ENCODE assay signal across 2 cellular contexts in the genomic region with DNA sequence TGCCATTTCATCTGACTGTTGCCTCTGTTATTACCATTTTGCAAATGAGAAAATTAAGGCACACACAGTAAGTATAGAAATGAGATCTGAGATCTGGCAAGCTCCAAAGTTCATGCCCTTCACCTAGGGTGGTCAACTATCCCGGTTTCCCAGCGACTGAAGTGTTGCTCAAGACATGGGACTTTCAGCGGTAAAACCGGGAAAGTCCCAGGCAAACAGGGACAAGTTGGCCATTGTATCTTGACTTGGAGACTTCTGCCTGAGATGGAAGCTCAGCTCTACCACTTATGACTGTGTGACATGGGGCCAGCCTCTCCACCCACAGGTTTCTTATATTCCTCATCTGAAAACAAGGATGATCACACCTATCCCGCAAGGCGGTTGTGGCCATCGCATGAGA.
TF ChIP-seq lines count a peak whose summit lies in the region.

No MANE protein-coding gene starts in this region.

TF ChIP-seq in IMR-90, 13 proteins besides CTCF, POLR2A, EP300 and RAD21:
- TF ChIP-seq FOS (IDR thresholded peaks at IDR 0.05; ENCODE audit: low read depth, low read length) (no peak), CEBPB (IDR thresholded peaks at IDR 0.05; ENCODE audit: low read depth, low read length) (no peak)
TF ChIP-seq in IMR-90: peak in this region for 0.

TF ChIP-seq in HepG2, 621 proteins besides CTCF, POLR2A, EP300 and RAD21:
- TF ChIP-seq MAZ (IDR thresholded peaks at IDR 0.05; ENCODE audit: borderline replicate concordance, low read depth, low read length) (no peak), MAZ (CRISPR knock-in tag; IDR thresholded peaks at IDR 0.05; ENCODE audit: low read depth) (no peak), POLR2AphosphoS2 (IDR thresholded peaks at IDR 0.05; ENCODE audit: low read depth, low read length) (no peak), DR1 (CRISPR knock-in tag; IDR thresholded peaks at IDR 0.05) (no peak), AHDC1 (CRISPR knock-in tag; IDR thresholded peaks at IDR 0.05; ENCODE audit: borderline replicate concordance) (no peak), IKZF4 (CRISPR knock-in tag; IDR thresholded peaks at IDR 0.05; ENCODE audit: borderline replicate concordance, low read depth, not compliant biosample characterization) (no peak), HNF4A (CRISPR knock-in tag; IDR thresholded peaks at IDR 0.05) (peak; percentile 41), SOX13 (IDR thresholded peaks at IDR 0.05) (no peak), SOX13 (CRISPR knock-in tag; conservative IDR thresholded peaks at IDR 0.05 in 1 of 2, IDR thresholded peaks at IDR 0.05 in 1 of 2) (no peak), ZNF382 (CRISPR knock-in tag; IDR thresholded peaks at IDR 0.05; ENCODE audit: borderline replicate concordance) (no peak), ZNF331 (CRISPR knock-in tag; IDR thresholded peaks at IDR 0.05) (no peak), ZKSCAN8 (CRISPR knock-in tag; IDR thresholded peaks at IDR 0.05; ENCODE audit: borderline replicate concordance) (no peak), ARNT (IDR thresholded peaks at IDR 0.05) (no peak), ZBTB10 (CRISPR knock-in tag; IDR thresholded peaks at IDR 0.05; ENCODE audit: borderline replicate concordance) (no peak), FOXK2 (IDR thresholded peaks at IDR 0.05) (no peak), ZFY (CRISPR knock-in tag; IDR thresholded peaks at IDR 0.05) (no peak), ZNF225 (CRISPR knock-in tag; IDR thresholded peaks at IDR 0.05) (no peak), ZNF430 (CRISPR knock-in tag; IDR thresholded peaks at IDR 0.05) (no peak), CREM (IDR thresholded peaks at IDR 0.05) (no peak), CREM (CRISPR knock-in tag; IDR thresholded peaks at IDR 0.05) (no peak), ESRRA (CRISPR knock-in tag; IDR thresholded peaks at IDR 0.05; ENCODE audit: low read depth) (no peak), RELA (CRISPR knock-in tag; IDR thresholded peaks at IDR 0.05) (peak; percentile 83; the same call in 1 of the 2 replicates), NFE2 (CRISPR knock-in tag; IDR thresholded peaks at IDR 0.05) (no peak), ZNF772 (CRISPR knock-in tag; IDR thresholded peaks at IDR 0.05) (no peak), RFX1 (IDR thresholded peaks at IDR 0.05) (no peak), DMAP1 (CRISPR knock-in tag; IDR thresholded peaks at IDR 0.05) (no peak), ZNF251 (CRISPR knock-in tag; IDR thresholded peaks at IDR 0.05) (no peak), CEBPB (IDR thresholded peaks at IDR 0.05; ENCODE audit: borderline replicate concordance, low read depth, low read length) (peak; percentile 63; the same call in 1 of the 2 replicates), ZNF530 (CRISPR knock-in tag; IDR thresholded peaks at IDR 0.05; ENCODE audit: low read depth) (no peak), SALL1 (CRISPR knock-in tag; IDR thresholded peaks at IDR 0.05) (0 out of 2 replicates have a peak, but pooled peaks have one; percentile 21), ZNF652 (CRISPR knock-in tag; IDR thresholded peaks at IDR 0.05; ENCODE audit: borderline replicate concordance, low read depth) (no peak)
- TF ChIP-seq, protein P1, sequence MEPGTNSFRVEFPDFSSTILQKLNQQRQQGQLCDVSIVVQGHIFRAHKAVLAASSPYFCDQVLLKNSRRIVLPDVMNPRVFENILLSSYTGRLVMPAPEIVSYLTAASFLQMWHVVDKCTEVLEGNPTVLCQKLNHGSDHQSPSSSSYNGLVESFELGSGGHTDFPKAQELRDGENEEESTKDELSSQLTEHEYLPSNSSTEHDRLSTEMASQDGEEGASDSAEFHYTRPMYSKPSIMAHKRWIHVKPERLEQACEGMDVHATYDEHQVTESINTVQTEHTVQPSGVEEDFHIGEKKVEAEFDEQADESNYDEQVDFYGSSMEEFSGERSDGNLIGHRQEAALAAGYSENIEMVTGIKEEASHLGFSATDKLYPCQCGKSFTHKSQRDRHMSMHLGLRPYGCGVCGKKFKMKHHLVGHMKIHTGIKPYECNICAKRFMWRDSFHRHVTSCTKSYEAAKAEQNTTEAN (CRISPR knock-in tag; conservative IDR thresholded peaks at IDR 0.05) = no peak
